9 cellular contexts compared by ENCODE assay signal in genomic region chr20:59004493-59004762, GRCh38. TPM values are rescaled to one million over a fixed set of nuclear protein-coding genes. Genes with fewer than 3 reads are reported as not detected.
A peak's percentile ranks its signal among the peaks of the same experiment; 100 is the strongest.
DNase-seq lines count a peak whose midpoint lies in the region; ATAC-seq and TF ChIP-seq lines count a peak whose summit lies in the region.
"Had no signal": no experiment of that assay in that cellular context is flagged by ENCODE, and none has a peak within 500 bp of the region (broad histone marks: within the 10 kb centered on the region; RNA-seq: fewer than 3 reads in every experiment).

No MANE protein-coding gene starts in this region.

- H3K79me1 ChIP-seq in mesenchymal stem cell (replicated peaks; ENCODE audit: low read length, poor library complexity, severe bottlenecking) = peaks cover 37% of the 10 kb centered on the region

- H3K27ac ChIP-seq in upper lobe of left lung (peak overlapping the region; percentile 86 to 95 (median 92)), mesenchymal stem cell (ENCODE audit: low read length, poor library complexity, severe bottlenecking) (no peak overlapping the region)

- no peak overlapping the region for H3K4me2 ChIP-seq in mesenchymal stem cell (ENCODE audit: low read length, poor library complexity, severe bottlenecking)

- no peak overlapping the region for H3K14ac ChIP-seq in mesenchymal stem cell (ENCODE audit: low read length in 2 of 2)

- H3K4ac ChIP-seq in mesenchymal stem cell (ENCODE audit: low read depth in 1 of 2, low read length in 2 of 2) = no peak overlapping the region

- no peak overlapping the region for H2BK5ac ChIP-seq in mesenchymal stem cell (ENCODE audit: low read depth, low read length, poor library complexity, severe bottlenecking)

- WGBS in upper lobe of left lung, 2 donors = 53 to 62% methylated on average over 4 of the region's 4 CpGs
- WGBS in mesenchymal stem cell = 92% methylated on average over 4 of the region's 4 CpGs

- H3K4me1 ChIP-seq in upper lobe of left lung (peaks cover 32 to 40% (median 35%) of the 10 kb centered on the region in 4 donors), mesenchymal stem cell (ENCODE audit: control insufficient read depth, insufficient read depth, low read depth, low read length) (peaks cover 34% of the 10 kb centered on the region)

- no peak overlapping the region for H3K27ac Mint-ChIP-seq in activated naive CD8-positive, alpha-beta T cell
- H3K27ac Mint-ChIP-seq in memory B cell = peak overlapping the region; percentile 96

- H3K9ac ChIP-seq in mesenchymal stem cell (ENCODE audit: low read length) = no peak overlapping the region

- H2BK12ac ChIP-seq in mesenchymal stem cell (ENCODE audit: low read length in 2 of 2) = no peak overlapping the region

- no peak overlapping the region for H2AK5ac ChIP-seq in mesenchymal stem cell (ENCODE audit: low read length, severe bottlenecking)

- H3K4me1 Mint-ChIP-seq in activated naive CD8-positive, alpha-beta T cell (ENCODE audit: low read depth) = peaks cover 35% of the 10 kb centered on the region
- peaks cover 46% of the 10 kb centered on the region for H3K4me1 Mint-ChIP-seq in memory B cell

- no peak for TF ChIP-seq CTCF in upper lobe of left lung (IDR thresholded peaks at IDR 0.05)

- H3K9me3 ChIP-seq in upper lobe of left lung (no peaks in the 10 kb centered on the region), mesenchymal stem cell (ENCODE audit: control insufficient read depth, low read length) (no peaks in the 10 kb centered on the region)

- no peak overlapping the region for H3K23ac ChIP-seq in mesenchymal stem cell (ENCODE audit: low read length in 2 of 2)

- no peak for TF ChIP-seq EP300 in upper lobe of left lung (IDR thresholded peaks at IDR 0.05)

- TF ChIP-seq POLR2A in upper lobe of left lung (IDR thresholded peaks at IDR 0.05) = no peak

- no peaks in the 10 kb centered on the region for H3K27me3 Mint-ChIP-seq in activated naive CD8-positive, alpha-beta T cell
- no peaks in the 10 kb centered on the region for H3K27me3 Mint-ChIP-seq in memory B cell

- H3K36me3 ChIP-seq in upper lobe of left lung = peaks cover 9 to 39% (median 28%) of the 10 kb centered on the region in 4 donors
- peaks cover 29 to 50% of the 10 kb centered on the region in 2 experiments for H3K36me3 ChIP-seq in mesenchymal stem cell (ENCODE audit: control insufficient read depth in 1 of 2, insufficient read depth in 2 of 2, low read depth in 1 of 2, low read length in 2 of 2)

- H4K91ac ChIP-seq in mesenchymal stem cell (ENCODE audit: low read length) = no peak overlapping the region

- H4K8ac ChIP-seq in mesenchymal stem cell (ENCODE audit: low read length) = no peak overlapping the region

- H3K36me3 Mint-ChIP-seq in activated naive CD8-positive, alpha-beta T cell = no peaks in the 10 kb centered on the region
- peaks cover 27% of the 10 kb centered on the region for H3K36me3 Mint-ChIP-seq in memory B cell

- H3K4me3 Mint-ChIP-seq in activated naive CD8-positive, alpha-beta T cell = peak overlapping the region; percentile 74
- H3K4me3 Mint-ChIP-seq in memory B cell = peak overlapping the region; percentile 93

- peak overlapping the region in 3 of 4 donors; percentile 69 to 89 (median 76) for H3K4me3 ChIP-seq in upper lobe of left lung
- H3K4me3 ChIP-seq in mesenchymal stem cell (ENCODE audit: insufficient read depth in 1 of 2, low read depth in 1 of 2, low read length in 2 of 2) = no peak overlapping the region

- no peak overlapping the region for H2BK15ac ChIP-seq in mesenchymal stem cell (ENCODE audit: low read depth, poor library complexity, severe bottlenecking)

- H2BK120ac ChIP-seq in mesenchymal stem cell (ENCODE audit: low read depth, low read length) = no peak overlapping the region

- ATAC-seq in memory B cell (ENCODE audit: low read depth) (peak; percentile 8), upper lobe of left lung (ENCODE audit: low FRiP score in 2 of 2) (no peak)

- no peaks in the 10 kb centered on the region for H3K27me3 ChIP-seq in upper lobe of left lung
- H3K27me3 ChIP-seq in mesenchymal stem cell (ENCODE audit: control insufficient read depth in 1 of 2, insufficient read depth in 1 of 2, low read length in 2 of 2) = no peaks in the 10 kb centered on the region

- no peaks in the 10 kb centered on the region for H3K9me3 Mint-ChIP-seq in activated naive CD8-positive, alpha-beta T cell (ENCODE audit: low read depth)
- H3K9me3 Mint-ChIP-seq in memory B cell = no peaks in the 10 kb centered on the region

- DNase-seq in activated CD8-positive, alpha-beta memory T cell treated with anti-CD3 and anti-CD28 coated beads for 24 hours = peak; percentile 74
- no peak for DNase-seq in activated CD8-positive, alpha-beta memory T cell treated with anti-CD3 and anti-CD28 coated beads, Interleukin-2, amount 50 U/mL, for 48 hours
- no peak for DNase-seq in memory B cell (ENCODE audit: low spot score in 2 of 2)
- peak; percentile 17 to 68 for DNase-seq in upper lobe of left lung
- no peak for DNase-seq in islet precursor cell
- no peak for DNase-seq in mesenchymal stem cell
- no peak for DNase-seq in NCI-H510A (lab: John Stamatoyannopoulos, UW)

- H3K18ac ChIP-seq in mesenchymal stem cell (ENCODE audit: low read depth in 1 of 2, low read length in 2 of 2) = no peak overlapping the region

- no peak overlapping the region for H2AFZ ChIP-seq in mesenchymal stem cell (ENCODE audit: low read depth, low read length)

RNA-seq across cellular contexts. Expression of gene CTSZ, which starts 2.6 kb away (rescaled TPM):
- total RNA-seq in upper lobe of left lung = 100 to 1,000 TPM; 196 to 503 (median 397) TPM
- polyA plus RNA-seq in mesenchymal stem cell (2013, experiment 1 of 2) = 117 TPM
- polyA plus RNA-seq in mesenchymal stem cell (2013, experiment 2 of 2) = 116 TPM

RNA-seq across cellular contexts. Expression of gene TUBB1, which starts 14.8 kb away (rescaled TPM):
- 1 to 10 TPM; 1.5 to 9.3 (median 2.6) TPM for total RNA-seq in upper lobe of left lung
- polyA plus RNA-seq in mesenchymal stem cell (2013, experiment 1 of 2) = not detected
- polyA plus RNA-seq in mesenchymal stem cell (2013, experiment 2 of 2) = not detected
- total RNA-seq: renal cortical epithelial cell had no signal

RNA-seq across cellular contexts. Expression of gene NELFCD, which starts 23.4 kb away (rescaled TPM):
- total RNA-seq in upper lobe of left lung = 10 to 100 TPM; 42.3 to 99.5 (median 48.7) TPM
- 29.8 TPM for polyA plus RNA-seq in mesenchymal stem cell (2013, experiment 1 of 2)
- polyA plus RNA-seq in mesenchymal stem cell (2013, experiment 2 of 2) = 30.4 TPM

RNA-seq across cellular contexts. Expression of gene ATP5F1E, which starts 27.7 kb away (rescaled TPM):
- total RNA-seq in upper lobe of left lung = 10 to 100 TPM; 18.9 to 75.0 (median 32.3) TPM
- 110 TPM for polyA plus RNA-seq in mesenchymal stem cell (2013, experiment 1 of 2)
- 119 TPM for polyA plus RNA-seq in mesenchymal stem cell (2013, experiment 2 of 2)

RNA-seq across cellular contexts. Expression of gene PRELID3B, which starts 38.2 kb away (rescaled TPM):
- total RNA-seq in upper lobe of left lung = 10 to 100 TPM in 5 of 6 donors, 1 to 10 TPM in 1; 5.2 to 77.1 (median 46.0) TPM
- 16.4 TPM for polyA plus RNA-seq in mesenchymal stem cell (2013, experiment 1 of 2)
- 17.4 TPM for polyA plus RNA-seq in mesenchymal stem cell (2013, experiment 2 of 2)

Comparison
In these comparisons a context has a peak if more than half of its experiments do, and no peak if none do; other contexts are left out.
1. DNase-seq: peak in activated CD8-positive, alpha-beta memory T cell treated with anti-CD3 and anti-CD28 coated beads for 24 hours (single experiment) and upper lobe of left lung (2 of 2); none in activated CD8-positive, alpha-beta memory T cell treated with anti-CD3 and anti-CD28 coated beads, Interleukin-2, amount 50 U/mL, for 48 hours (single experiment), memory B cell (0 of 2), islet precursor cell (single experiment), mesenchymal stem cell (single experiment) and NCI-H510A (single experiment).
2. H3K4me3 ChIP-seq: peak in upper lobe of left lung (3 of 4); none in mesenchymal stem cell (0 of 2).